Comparison of ENCODE assay signal across 18 cellular contexts in genomic region chr2:145123606-145124005, GRCh38.
DNase-seq lines count a peak whose midpoint lies in the region; ATAC-seq and TF ChIP-seq lines count a peak whose summit lies in the region.
"Had no signal": no experiment of that assay in that cellular context is flagged by ENCODE, and none has a peak within 500 bp of the region (broad histone marks: within the 10 kb centered on the region; RNA-seq: fewer than 3 reads in every experiment).

No MANE protein-coding gene starts in this region.

- H3K4me3 Mint-ChIP-seq in immature natural killer cell, result no peak overlapping the region
- H3K4me3 Mint-ChIP-seq: activated CD8-positive, alpha-beta memory T cell treated with anti-CD3 and anti-CD28 coated beads, Interleukin-2, amount 10 ng/mL, durations not matched to agents 7 days and 5 days had no signal

- peaks cover 0 to 3% (median 0%) of the 10 kb centered on the region in 6 donors for H3K9me3 Mint-ChIP-seq in immature natural killer cell

- no peaks in the 10 kb centered on the region for H3K27me3 ChIP-seq in SK-N-SH (ENCODE audit: insufficient read depth)
- no peaks in the 10 kb centered on the region for H3K27me3 ChIP-seq in ascending aorta
- H3K27me3 ChIP-seq: SJCRH30 had no signal

- no peaks in the 10 kb centered on the region for H3F3A ChIP-seq in SK-N-SH (replicated peaks; ENCODE audit: insufficient read depth)

- TF ChIP-seq EP300 in SK-N-SH (IDR thresholded peaks at IDR 0.05; ENCODE audit: borderline replicate concordance in 1 of 2, low read depth in 1 of 2, low read length in 1 of 2), result peak; percentile 83 to 87; a peak in 3 of 4 replicates

- no peaks in the 10 kb centered on the region for H4K20me1 ChIP-seq in SK-N-SH (ENCODE audit: insufficient read depth)

- peak; percentile 55 for ATAC-seq in Right ventricle myocardium superior (ENCODE audit: poor library complexity)
- ATAC-seq in mucosa of descending colon, result peak; percentile 20
- ATAC-seq in HG03175 (IDR thresholded peaks at IDR 0.05; ENCODE audit: unreplicated experiment), result no peak
- no peak for ATAC-seq in GM21447 (IDR thresholded peaks at IDR 0.05; ENCODE audit: unreplicated experiment)
- ATAC-seq: activated CD8-positive, alpha-beta memory T cell treated with anti-CD3 and anti-CD28 coated beads, Interleukin-2, amount 10 ng/mL, durations not matched to agents 7 days and 5 days had no signal

- no peaks in the 10 kb centered on the region for H3K79me2 ChIP-seq in SK-N-SH (ENCODE audit: insufficient read depth)

- H3K36me3 ChIP-seq in SK-N-SH (replicated peaks in 1 of 2; ENCODE audit: control insufficient read depth in 1 of 2, insufficient read depth in 2 of 2, low read length in 1 of 2) (no peaks in the 10 kb centered on the region), mucosa of descending colon (ENCODE audit: low read depth) (no peaks in the 10 kb centered on the region), ascending aorta (no peaks in the 10 kb centered on the region)
- H3K36me3 ChIP-seq: SJCRH30, thoracic aorta had no signal

- H3K4me2 ChIP-seq in SK-N-SH, result no peak overlapping the region

- H3K36me3 Mint-ChIP-seq in immature natural killer cell, result peaks cover 0 to 10% (median 0%) of the 10 kb centered on the region in 3 donors
- H3K36me3 Mint-ChIP-seq: activated CD8-positive, alpha-beta memory T cell treated with anti-CD3 and anti-CD28 coated beads, Interleukin-2, amount 10 ng/mL, durations not matched to agents 7 days and 5 days had no signal

- intact Hi-C loops in Right ventricle myocardium superior (cut with DNase I) (no loop called here), mucosa of descending colon (cut with DNase I, micrococcal nuclease) (no loop called here), ascending aorta (cut with DNase I) (no loop called here)

- H3K27ac ChIP-seq in SK-N-SH (ENCODE audit: low read depth in 2 of 2, low read length in 1 of 2) (peak overlapping the region; percentile 13 to 81; a peak in 3 of 4 replicates), ascending aorta (no peak overlapping the region)
- H3K27ac ChIP-seq: coronary artery, SJCRH30, thoracic aorta had no signal

- TF ChIP-seq CTCF in SK-N-SH (IDR thresholded peaks at IDR 0.05) (no peak), mucosa of descending colon (IDR thresholded peaks at IDR 0.05) (no peak), ascending aorta (IDR thresholded peaks at IDR 0.05) (no peak)

- no peak overlapping the region for H2AFZ ChIP-seq in SK-N-SH (ENCODE audit: low read depth)

- DNase-seq in EH (ENCODE audit: low read depth), result peak; percentile 60
- DNase-seq in SK-N-SH, result peak; percentile 24
- peak; percentile 71 for DNase-seq in Right ventricle myocardium superior
- DNase-seq in mucosa of descending colon, result peak; percentile 27 to 47 (median 44)
- DNase-seq in ascending aorta (ENCODE audit: low spot score in 2 of 2), result no peak
- DNase-seq in immature natural killer cell, result no peak
- DNase-seq: activated CD4-positive, alpha-beta T cell treated with anti-CD3 and anti-CD28 coated beads for 1 hour; activated CD8-positive, alpha-beta memory T cell treated with anti-CD3 and anti-CD28 coated beads, Interleukin-2, amount 10 ng/mL, durations not matched to agents 7 days and 5 days; activated gamma-delta T cell treated with Interleukin-2 at 50 U/mL for 16 hours; AML-193; Karpas-422; NCI-H345; SJCRH30; T-helper 9 cell had no signal

- peaks cover 0 to 5% of the 10 kb centered on the region in 2 experiments; a peak in 2 of 4 replicates for H3K4me1 ChIP-seq in SK-N-SH (ENCODE audit: control insufficient read depth in 1 of 2, insufficient read depth in 2 of 2, low read depth in 1 of 2, low read length in 1 of 2)
- H3K4me1 ChIP-seq in mucosa of descending colon (ENCODE audit: low read depth), result no peaks in the 10 kb centered on the region
- no peaks in the 10 kb centered on the region for H3K4me1 ChIP-seq in ascending aorta

- no peak overlapping the region for H3K27ac Mint-ChIP-seq in immature natural killer cell
- H3K27ac Mint-ChIP-seq: activated CD8-positive, alpha-beta memory T cell treated with anti-CD3 and anti-CD28 coated beads, Interleukin-2, amount 10 ng/mL, durations not matched to agents 7 days and 5 days had no signal

- WGBS in SK-N-SH (ENCODE audit: low lambda C conversion rate), result 43% methylated on average over 1 of the region's 2 CpGs

- no peaks in the 10 kb centered on the region; the same call in 1 of the 2 replicates for H3K9me3 ChIP-seq in SK-N-SH
- H3K9me3 ChIP-seq in mucosa of descending colon, result no peaks in the 10 kb centered on the region
- H3K9me3 ChIP-seq in ascending aorta, result no peaks in the 10 kb centered on the region
- H3K9me3 ChIP-seq: SJCRH30, thoracic aorta had no signal

- peak; percentile 21; the same call in 1 of the 2 replicates for TF ChIP-seq RAD21 in SK-N-SH (IDR thresholded peaks at IDR 0.05; ENCODE audit: low read length)

- no peak overlapping the region for H3K4me3 ChIP-seq in SK-N-SH (ENCODE audit: low read depth in 2 of 2, low read length in 1 of 2)
- H3K4me3 ChIP-seq in mucosa of descending colon, result no peak overlapping the region
- no peak overlapping the region for H3K4me3 ChIP-seq in ascending aorta
- H3K4me3 ChIP-seq: coronary artery, SJCRH30, thoracic aorta had no signal

- H3K9me2 ChIP-seq in SK-N-SH, result no peaks in the 10 kb centered on the region

- peaks cover 3 to 4% (median 3%) of the 10 kb centered on the region in 3 donors for H3K27me3 Mint-ChIP-seq in immature natural killer cell (ENCODE audit: low read depth in 3 of 3)

- POLR2A ChIA-PET in SK-N-SH (lab: Yijun Ruan, JAX), result no interaction called here

- no peak overlapping the region for H3K9ac ChIP-seq in SK-N-SH

- CTCF ChIA-PET in SK-N-SH (lab: Yijun Ruan, JAX), result interaction anchor here (0.5 kb wide), 1 partner anchor 736 kb away, joined by 3 read pairs; no protein-coding TSS in a partner anchor

- H3K4me1 Mint-ChIP-seq in immature natural killer cell, result no peaks in the 10 kb centered on the region
- H3K4me1 Mint-ChIP-seq: activated CD8-positive, alpha-beta memory T cell treated with anti-CD3 and anti-CD28 coated beads, Interleukin-2, amount 10 ng/mL, durations not matched to agents 7 days and 5 days had no signal

TF ChIP-seq in SK-N-SH, 30 proteins besides CTCF, POLR2A, EP300 and RAD21 (continues in another document):
- TF ChIP-seq RFX5 (IDR thresholded peaks at IDR 0.05; ENCODE audit: low read length) (no peak), SIN3A (IDR thresholded peaks at IDR 0.05; ENCODE audit: borderline replicate concordance, low read depth, low read length) (0 out of 2 replicates have a peak, but pooled peaks have one; percentile 58), FOSL2 (IDR thresholded peaks at IDR 0.05; ENCODE audit: borderline replicate concordance, low read depth) (peak; percentile 73; the same call in 1 of the 2 replicates), ZBTB33 (IDR thresholded peaks at IDR 0.05; ENCODE audit: borderline replicate concordance, low read depth) (0 out of 2 replicates have a peak, but pooled peaks have one; percentile 27), GABPA (IDR thresholded peaks at IDR 0.05; ENCODE audit: low read depth) (no peak), FOXM1 (IDR thresholded peaks at IDR 0.05; ENCODE audit: low read depth) (no peak)
- TF ChIP-seq, protein P1, sequence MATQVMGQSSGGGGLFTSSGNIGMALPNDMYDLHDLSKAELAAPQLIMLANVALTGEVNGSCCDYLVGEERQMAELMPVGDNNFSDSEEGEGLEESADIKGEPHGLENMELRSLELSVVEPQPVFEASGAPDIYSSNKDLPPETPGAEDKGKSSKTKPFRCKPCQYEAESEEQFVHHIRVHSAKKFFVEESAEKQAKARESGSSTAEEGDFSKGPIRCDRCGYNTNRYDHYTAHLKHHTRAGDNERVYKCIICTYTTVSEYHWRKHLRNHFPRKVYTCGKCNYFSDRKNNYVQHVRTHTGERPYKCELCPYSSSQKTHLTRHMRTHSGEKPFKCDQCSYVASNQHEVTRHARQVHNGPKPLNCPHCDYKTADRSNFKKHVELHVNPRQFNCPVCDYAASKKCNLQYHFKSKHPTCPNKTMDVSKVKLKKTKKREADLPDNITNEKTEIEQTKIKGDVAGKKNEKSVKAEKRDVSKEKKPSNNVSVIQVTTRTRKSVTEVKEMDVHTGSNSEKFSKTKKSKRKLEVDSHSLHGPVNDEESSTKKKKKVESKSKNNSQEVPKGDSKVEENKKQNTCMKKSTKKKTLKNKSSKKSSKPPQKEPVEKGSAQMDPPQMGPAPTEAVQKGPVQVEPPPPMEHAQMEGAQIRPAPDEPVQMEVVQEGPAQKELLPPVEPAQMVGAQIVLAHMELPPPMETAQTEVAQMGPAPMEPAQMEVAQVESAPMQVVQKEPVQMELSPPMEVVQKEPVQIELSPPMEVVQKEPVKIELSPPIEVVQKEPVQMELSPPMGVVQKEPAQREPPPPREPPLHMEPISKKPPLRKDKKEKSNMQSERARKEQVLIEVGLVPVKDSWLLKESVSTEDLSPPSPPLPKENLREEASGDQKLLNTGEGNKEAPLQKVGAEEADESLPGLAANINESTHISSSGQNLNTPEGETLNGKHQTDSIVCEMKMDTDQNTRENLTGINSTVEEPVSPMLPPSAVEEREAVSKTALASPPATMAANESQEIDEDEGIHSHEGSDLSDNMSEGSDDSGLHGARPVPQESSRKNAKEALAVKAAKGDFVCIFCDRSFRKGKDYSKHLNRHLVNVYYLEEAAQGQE (IDR thresholded peaks at IDR 0.05; ENCODE audit: low read depth, low read length), result 0 out of 2 replicates have a peak, but pooled peaks have one; percentile 42
- TF ChIP-seq, protein P2, sequence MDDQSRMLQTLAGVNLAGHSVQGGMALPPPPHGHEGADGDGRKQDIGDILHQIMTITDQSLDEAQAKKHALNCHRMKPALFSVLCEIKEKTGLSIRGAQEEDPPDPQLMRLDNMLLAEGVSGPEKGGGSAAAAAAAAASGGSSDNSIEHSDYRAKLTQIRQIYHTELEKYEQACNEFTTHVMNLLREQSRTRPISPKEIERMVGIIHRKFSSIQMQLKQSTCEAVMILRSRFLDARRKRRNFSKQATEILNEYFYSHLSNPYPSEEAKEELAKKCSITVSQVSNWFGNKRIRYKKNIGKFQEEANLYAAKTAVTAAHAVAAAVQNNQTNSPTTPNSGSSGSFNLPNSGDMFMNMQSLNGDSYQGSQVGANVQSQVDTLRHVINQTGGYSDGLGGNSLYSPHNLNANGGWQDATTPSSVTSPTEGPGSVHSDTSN (IDR thresholded peaks at IDR 0.05), result peak; percentile 97

Comparison
In these comparisons a context has a peak if more than half of its experiments do, and no peak if none do; other contexts are left out.
1. DNase-seq: peak in EH (single experiment), SK-N-SH (single experiment), Right ventricle myocardium superior (single experiment) and mucosa of descending colon (3 of 3); none in ascending aorta (0 of 2) and immature natural killer cell (0 of 3).
2. H3K27ac ChIP-seq: peak in SK-N-SH (2 of 2); none in ascending aorta (0 of 2).
3. ATAC-seq: peak in Right ventricle myocardium superior (single experiment) and mucosa of descending colon (single experiment); none in HG03175 (single experiment) and GM21447 (single experiment).